In the genomic region with DNA sequence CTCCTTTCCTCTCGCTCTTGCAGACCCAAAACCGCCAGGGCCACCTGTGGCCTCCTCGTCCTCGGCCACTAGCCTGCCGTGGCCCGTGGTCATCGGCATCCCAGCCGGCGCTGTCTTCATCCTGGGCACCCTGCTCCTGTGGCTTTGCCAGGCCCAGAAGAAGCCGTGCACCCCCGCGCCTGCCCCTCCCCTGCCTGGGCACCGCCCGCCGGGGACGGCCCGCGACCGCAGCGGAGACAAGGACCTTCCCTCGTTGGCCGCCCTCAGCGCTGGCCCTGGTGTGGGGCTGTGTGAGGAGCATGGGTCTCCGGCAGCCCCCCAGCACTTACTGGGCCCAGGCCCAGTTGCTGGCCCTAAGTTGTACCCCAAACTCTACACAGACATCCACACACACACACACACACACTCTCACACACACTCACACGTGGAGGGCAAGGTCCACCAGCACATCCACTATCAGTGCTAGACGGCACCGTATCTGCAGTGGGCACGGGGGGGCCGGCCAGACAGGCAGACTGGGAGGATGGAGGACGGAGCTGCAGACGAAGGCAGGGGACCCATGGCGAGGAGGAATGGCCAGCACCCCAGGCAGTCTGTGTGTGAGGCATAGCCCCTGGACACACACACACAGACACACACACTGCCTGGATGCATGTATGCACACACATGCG, we compare ENCODE assay signal across 30 cellular contexts. TPM values are rescaled to one million over a fixed set of nuclear protein-coding genes. Genes with fewer than 3 reads are reported as not detected.
"Had no signal": no experiment of that assay in that cellular context is flagged by ENCODE, and none has a peak within 500 bp of the region (broad histone marks: within the 10 kb centered on the region; RNA-seq: fewer than 3 reads in every experiment).

No MANE protein-coding gene starts in this region.

- H3K9me3 ChIP-seq: gastroesophageal sphincter, pancreas, prostate gland, sigmoid colon, testis, transverse colon, uterus had no signal

- H3K27ac ChIP-seq: gastroesophageal sphincter, pancreas, prostate gland, sigmoid colon, testis, transverse colon, uterus had no signal

- H3K4me2 ChIP-seq: smooth muscle cell had no signal

- H3K4me3 ChIP-seq: gastroesophageal sphincter, pancreas, prostate gland, sigmoid colon, smooth muscle cell, testis, transverse colon, uterus had no signal

- H3K36me3 ChIP-seq: prostate gland, transverse colon, uterus had no signal

- H3K4me1 Mint-ChIP-seq: WTC11 had no signal

- H3K36me3 Mint-ChIP-seq: activated CD8-positive, alpha-beta memory T cell treated with anti-CD3 and anti-CD28 coated beads, Interleukin-2, amount 10 ng/mL, durations not matched to agents 7 days and 5 days had no signal

- H3K4me1 ChIP-seq: gastroesophageal sphincter, pancreas, prostate gland, sigmoid colon, testis, uterus had no signal

- H3K27ac Mint-ChIP-seq: activated CD4-positive, alpha-beta memory T cell treated with anti-CD3 and anti-CD28 coated beads, Interleukin-2, amount 10 ng/mL, durations not matched to agents 7 days and 5 days; activated CD4-positive, alpha-beta T cell treated with anti-CD3 and anti-CD28 coated beads, Interleukin-2, amount 10 ng/mL, durations not matched to agents 7 days and 5 days; activated CD8-positive, alpha-beta memory T cell treated with anti-CD3 and anti-CD28 coated beads, Interleukin-2, amount 10 ng/mL, durations not matched to agents 7 days and 5 days; activated naive CD8-positive, alpha-beta T cell treated with anti-CD3 and anti-CD28 coated beads for 36 hours; effector memory CD8-positive, alpha-beta T cell; WTC11 had no signal

- H3K27me3 Mint-ChIP-seq: activated CD4-positive, alpha-beta memory T cell treated with anti-CD3 and anti-CD28 coated beads, Interleukin-2, amount 10 ng/mL, durations not matched to agents 7 days and 5 days; activated CD4-positive, alpha-beta T cell treated with anti-CD3 and anti-CD28 coated beads, Interleukin-2, amount 10 ng/mL, durations not matched to agents 7 days and 5 days; activated CD8-positive, alpha-beta memory T cell treated with anti-CD3 and anti-CD28 coated beads, Interleukin-2, amount 10 ng/mL, durations not matched to agents 7 days and 5 days; activated naive CD8-positive, alpha-beta T cell treated with anti-CD3 and anti-CD28 coated beads for 36 hours; effector memory CD8-positive, alpha-beta T cell had no signal

- DNase-seq: activated CD4-positive, alpha-beta memory T cell treated with anti-CD3 and anti-CD28 coated beads, Interleukin-2, amount 10 ng/mL, durations not matched to agents 7 days and 5 days; activated CD4-positive, alpha-beta T cell treated with anti-CD3 and anti-CD28 coated beads for 1 hour; activated CD4-positive, alpha-beta T cell treated with anti-CD3 and anti-CD28 coated beads, Interleukin-2, amount 10 ng/mL, durations not matched to agents 7 days and 5 days; activated CD8-positive, alpha-beta memory T cell treated with anti-CD3 and anti-CD28 coated beads, Interleukin-2, amount 10 ng/mL, durations not matched to agents 7 days and 5 days; activated naive CD4-positive, alpha-beta T cell; activated naive CD8-positive, alpha-beta T cell treated with anti-CD3 and anti-CD28 coated beads for 36 hours; activated T-cell treated with anti-CD3 and anti-CD28 coated beads, Interleukin-2, amount 50 U/mL, for 48 hours; amygdala; caudate nucleus; cortex of kidney; effector memory CD8-positive, alpha-beta T cell; hippocampal formation; left cardiac atrium; left ventricle myocardium superior; nucleus accumbens; pancreas; retina; sigmoid colon; stimulated activated CD4-positive, alpha-beta T cell treated with anti-CD3 and anti-CD28 coated beads, Interleukin-1b, Interleukin-23, amount 100 ng/mL, for 48 hours; stimulated activated naive CD4-positive, alpha-beta T cell treated with Interleukin-2 at 50 U/mL for 16 hours; T-helper 2 cell; testis; transverse colon; uterus had no signal

- H3K4me3 Mint-ChIP-seq: activated CD4-positive, alpha-beta memory T cell treated with anti-CD3 and anti-CD28 coated beads, Interleukin-2, amount 10 ng/mL, durations not matched to agents 7 days and 5 days; activated CD4-positive, alpha-beta T cell treated with anti-CD3 and anti-CD28 coated beads, Interleukin-2, amount 10 ng/mL, durations not matched to agents 7 days and 5 days; activated CD8-positive, alpha-beta memory T cell treated with anti-CD3 and anti-CD28 coated beads, Interleukin-2, amount 10 ng/mL, durations not matched to agents 7 days and 5 days; activated naive CD8-positive, alpha-beta T cell treated with anti-CD3 and anti-CD28 coated beads for 36 hours; effector memory CD8-positive, alpha-beta T cell; WTC11 had no signal

- ATAC-seq: activated CD8-positive, alpha-beta memory T cell treated with anti-CD3 and anti-CD28 coated beads, Interleukin-2, amount 10 ng/mL, durations not matched to agents 7 days and 5 days; effector memory CD8-positive, alpha-beta T cell; gastroesophageal sphincter; left cardiac atrium; WTC11 had no signal

- H3K27me3 ChIP-seq: pancreas, testis had no signal

- FAIRE-seq: endothelial cell of umbilical vein, keratinocyte, pancreas had no signal

- H3K9me3 Mint-ChIP-seq: activated CD4-positive, alpha-beta memory T cell treated with anti-CD3 and anti-CD28 coated beads, Interleukin-2, amount 10 ng/mL, durations not matched to agents 7 days and 5 days; activated CD4-positive, alpha-beta T cell treated with anti-CD3 and anti-CD28 coated beads, Interleukin-2, amount 10 ng/mL, durations not matched to agents 7 days and 5 days; activated naive CD8-positive, alpha-beta T cell treated with anti-CD3 and anti-CD28 coated beads for 36 hours; effector memory CD8-positive, alpha-beta T cell; WTC11 had no signal

RNA-seq across cellular contexts. Expression of a gene that starts 31.8 kb away (rescaled TPM):
- total RNA-seq: activated CD8-positive, alpha-beta memory T cell treated with anti-CD3 and anti-CD28 coated beads, Interleukin-2, amount 10 ng/mL, durations not matched to agents 7 days and 5 days; endothelial cell of umbilical vein; gastroesophageal sphincter; left ventricle myocardium superior; sigmoid colon had no signal
- polyA plus RNA-seq: keratinocyte had no signal
